Comparison of ENCODE assay signal across 8 cellular contexts in genomic region chr18:24138281-24138883, GRCh38. TPM values are rescaled to one million over a fixed set of nuclear protein-coding genes. Genes with fewer than 3 reads are reported as not detected.
DNase-seq lines count a peak whose midpoint lies in the region; TF ChIP-seq lines count a peak whose summit lies in the region.

No MANE protein-coding gene starts in this region.

- DNase-seq in AG08395 (ENCODE audit: low spot score): peak; percentile 12
- no peak for DNase-seq in HAP-1 (ENCODE audit: low spot score in 2 of 2)
- no peak for DNase-seq in astrocyte of the cerebellum (ENCODE audit: low read depth)
- no peak for DNase-seq in glomerular visceral epithelial cell (ENCODE audit: extremely low spot score)
- no peak for DNase-seq in T-helper 9 cell
- DNase-seq in activated effector memory CD4-positive, alpha-beta T cell treated with anti-CD3 and anti-CD28 coated beads, Interleukin-2, amount 50 U/mL, for 16 hours: no peak
- no peak for DNase-seq in nucleus accumbens (lab: John Stamatoyannopoulos, UW)

- H3K4me3 ChIP-seq in HAP-1 (peak overlapping the region; percentile 34), astrocyte of the cerebellum (ENCODE audit: low read depth, low read length) (peak overlapping the region; percentile 57), mesodermal cell (ENCODE audit: extremely low read depth, insufficient read depth, low read length, poor library complexity, severe bottlenecking) (peak overlapping the region; percentile 51)

- H3K27ac ChIP-seq in mesodermal cell (ENCODE audit: low read depth, low read length, severe bottlenecking): no peak overlapping the region

- H3K36me3 ChIP-seq in HAP-1 (replicated peaks) (no peaks in the 10 kb centered on the region; the same call in 1 of the 2 replicates), mesodermal cell (ENCODE audit: control insufficient read depth, insufficient read depth, low read length) (no peaks in the 10 kb centered on the region)

- no peaks in the 10 kb centered on the region for H3K9me3 ChIP-seq in HAP-1
- H3K9me3 ChIP-seq in mesodermal cell (ENCODE audit: control insufficient read depth, low read length): no peaks in the 10 kb centered on the region

- TF ChIP-seq CTCF in astrocyte of the cerebellum (IDR thresholded peaks at IDR 0.05; ENCODE audit: low read depth, low read length, missing control alignments): no peak

- no peaks in the 10 kb centered on the region for H3K27me3 ChIP-seq in HAP-1 (ENCODE audit: low read depth)

- peaks cover 5% of the 10 kb centered on the region for H3K4me1 ChIP-seq in HAP-1
- no peaks in the 10 kb centered on the region for H3K4me1 ChIP-seq in mesodermal cell (ENCODE audit: control insufficient read depth, insufficient read depth, low read length, poor library complexity, severe bottlenecking)

- in situ Hi-C loops in HAP-1 (cut with MboI; ENCODE audit: low sequenced_read_pairs) (no loop called here), astrocyte of the cerebellum (cut with HindIII; ENCODE audit: low sequenced_read_pairs) (no loop called here)

- WGBS in mesodermal cell (ENCODE audit: insufficient coverage in 2 of 2), 2 experiments: 71 to 72% methylated on average over 16 of the region's 18 CpGs

RNA-seq across cellular contexts. Expression of gene CABYR, which starts 0.5 kb away (rescaled TPM):
- 7.7 TPM for polyA plus RNA-seq in mesodermal cell (2013, experiment 1 of 2)
- 6.4 TPM for polyA plus RNA-seq in mesodermal cell (2013, experiment 2 of 2)
